In genomic region chr11:62439785-62440602, GRCh38 we compare ENCODE assay signal across 9 cellular contexts. TPM values are rescaled to one million over a fixed set of nuclear protein-coding genes. Genes with fewer than 3 reads are reported as not detected.
A peak's percentile ranks its signal among the peaks of the same experiment; 100 is the strongest.
DNase-seq lines count a peak whose midpoint lies in the region; ATAC-seq and TF ChIP-seq lines count a peak whose summit lies in the region.
"Had no signal": no experiment of that assay in that cellular context is flagged by ENCODE, and none has a peak within 500 bp of the region (broad histone marks: within the 10 kb centered on the region; RNA-seq: fewer than 3 reads in every experiment).

No MANE protein-coding gene starts in this region.

- CTCF ChIA-PET in MCF 10A (lab: Yijun Ruan, JAX), result interaction anchor here (1.0 kb wide), 1 partner anchor 102 kb away, joined by 3 read pairs; no protein-coding TSS in a partner anchor
- CTCF ChIA-PET in A673 (lab: Charles Lee), result no interaction called here

- H3K27me3 Mint-ChIP-seq in GM23338 (ENCODE audit: insufficient read depth, low read depth, poor library complexity) (no peaks in the 10 kb centered on the region), MCF 10A (ENCODE audit: insufficient read depth, unreplicated experiment) (no peaks in the 10 kb centered on the region)

- H3K27ac ChIP-seq in GM23338 (ENCODE audit: low read depth), result no peak overlapping the region
- H3K27ac ChIP-seq in liver (ENCODE audit: low read depth in 1 of 2, low read length in 2 of 2), result peak overlapping the region; percentile 26 to 40
- H3K27ac ChIP-seq in stomach smooth muscle (ENCODE audit: low read length), result peak overlapping the region; percentile 81
- no peak overlapping the region for H3K27ac ChIP-seq in A673 (ENCODE audit: low read depth, low read length, poor library complexity, severe bottlenecking)

- TF ChIP-seq CTCF in GM23338 (conservative IDR thresholded peaks at IDR 0.05; ENCODE audit: low read depth in 2 of 2) (no peak), MCF 10A (IDR thresholded peaks at IDR 0.05; ENCODE audit: unreplicated experiment) (no peak), liver (IDR thresholded peaks at IDR 0.05; ENCODE audit: low read depth, low read length, missing input control) (no peak), A673 (conservative IDR thresholded peaks at IDR 0.05; ENCODE audit: low read depth, low read length) (no peak)

- H3K36me3 Mint-ChIP-seq in GM23338 (ENCODE audit: low read depth) (no peaks in the 10 kb centered on the region), MCF 10A (ENCODE audit: insufficient read depth, unreplicated experiment) (no peaks in the 10 kb centered on the region)

- H3K36me3 ChIP-seq in GM23338 (ENCODE audit: insufficient read depth) (no peaks in the 10 kb centered on the region), liver (ENCODE audit: control insufficient read depth in 4 of 4, insufficient read depth in 3 of 4, low read depth in 1 of 4, low read length in 3 of 4) (no peaks in the 10 kb centered on the region), stomach smooth muscle (ENCODE audit: control insufficient read depth in 2 of 2, insufficient read depth in 2 of 2, low read length in 2 of 2) (no peaks in the 10 kb centered on the region), A673 (ENCODE audit: insufficient read depth, low read length, poor library complexity, severe bottlenecking) (no peaks in the 10 kb centered on the region)

- H3K9ac ChIP-seq in liver (ENCODE audit: low read depth in 1 of 2, low read length in 2 of 2) (no peak overlapping the region), stomach smooth muscle (ENCODE audit: low read length in 2 of 2) (peak overlapping the region in 1 of 2 donors; percentile 72)

- H3K9me3 Mint-ChIP-seq in GM23338 (no peaks in the 10 kb centered on the region), MCF 10A (ENCODE audit: unreplicated experiment) (no peaks in the 10 kb centered on the region)

- peak overlapping the region; percentile 66 for H2AFZ ChIP-seq in GM23338

- no peak overlapping the region for H3K27ac Mint-ChIP-seq in GM23338
- H3K27ac Mint-ChIP-seq in MCF 10A (ENCODE audit: low read depth, unreplicated experiment), result no peak overlapping the region

- H3K4me1 Mint-ChIP-seq in GM23338 (peaks cover 2% of the 10 kb centered on the region; the same call in 1 of the 3 replicates), MCF 10A (ENCODE audit: insufficient read depth, unreplicated experiment) (no peaks in the 10 kb centered on the region)

- H3K9me3 ChIP-seq in liver (ENCODE audit: control insufficient read depth in 4 of 4, low read length in 3 of 4) (no peaks in the 10 kb centered on the region), stomach smooth muscle (ENCODE audit: control insufficient read depth in 2 of 2, low read length in 2 of 2) (no peaks in the 10 kb centered on the region), A673 (ENCODE audit: low read depth, low read length, poor library complexity, severe bottlenecking) (no peaks in the 10 kb centered on the region)

- 73% methylated on average over 23 of the region's 23 CpGs for WGBS in liver

- H3K4me3 ChIP-seq in GM23338, result no peak overlapping the region
- H3K4me3 ChIP-seq in liver (ENCODE audit: low read depth in 1 of 3, low read length in 3 of 3), result no peak overlapping the region
- peak overlapping the region; percentile 3 to 35 for H3K4me3 ChIP-seq in stomach smooth muscle (ENCODE audit: low read length in 2 of 2)
- H3K4me3 ChIP-seq in A673 (ENCODE audit: low read depth, low read length, poor library complexity, severe bottlenecking), result no peak overlapping the region

- no peaks in the 10 kb centered on the region for H3K79me2 ChIP-seq in GM23338 (replicated peaks; ENCODE audit: insufficient read depth)

- no TSS peak for BruUV-seq in MCF 10A (replicated peaks; lab: Mats Ljungman, UMichigan)
- BruUV-seq in A673 (replicated peaks; lab: Mats Ljungman, UMichigan), result no TSS peak

- no peak for ATAC-seq in GM23338
- ATAC-seq in HG02852 (IDR thresholded peaks at IDR 0.05; ENCODE audit: unreplicated experiment), result no peak
- no peak for ATAC-seq in stimulated activated naive CD8-positive, alpha-beta T cell treated with anti-CD3 and anti-CD28 coated beads, Interleukin-15, Interleukin-2, amounts not matched to agents 100 U/mL and 50 U/mL, for 24 hours

- no peaks in the 10 kb centered on the region for H3K9me2 ChIP-seq in GM23338 (ENCODE audit: insufficient read depth)

- H4K20me1 ChIP-seq in GM23338 (replicated peaks; ENCODE audit: insufficient read depth), result no peaks in the 10 kb centered on the region

- intact Hi-C loops in MCF 10A (cut with micrococcal nuclease) (no loop called here), A673 (cut with micrococcal nuclease; ENCODE audit: unreplicated experiment) (no loop called here)

- no peak for TF ChIP-seq RAD21 in liver (IDR thresholded peaks at IDR 0.05)

- H3K4me1 ChIP-seq in GM23338 (ENCODE audit: insufficient read depth) (no peaks in the 10 kb centered on the region), liver (ENCODE audit: control insufficient read depth in 4 of 4, insufficient read depth in 4 of 4, low read length in 3 of 4) (peaks cover 2 to 14% (median 8%) of the 10 kb centered on the region in 4 donors), stomach smooth muscle (ENCODE audit: control insufficient read depth, insufficient read depth, low read length) (peaks cover 43% of the 10 kb centered on the region), A673 (ENCODE audit: insufficient read depth, low read length, poor library complexity, severe bottlenecking) (peaks cover 19% of the 10 kb centered on the region)

- H3K4me3 Mint-ChIP-seq in GM23338, result no peak overlapping the region
- H3K4me3 Mint-ChIP-seq in MCF 10A (ENCODE audit: unreplicated experiment), result no peak overlapping the region

- H3F3A ChIP-seq in GM23338 (replicated peaks; ENCODE audit: low read depth), result no peaks in the 10 kb centered on the region

- POLR2A ChIA-PET in MCF 10A (lab: Yijun Ruan, JAX), result interaction anchor here (0.7 to 1.0 kb wide), 3 partner anchors 16 to 64 kb away, joined by 3 read pairs; no protein-coding TSS in a partner anchor
- POLR2A ChIA-PET in A673 (lab: Charles Lee; ENCODE audit: low non-redundant PET), result no interaction called here

- H3K27me3 ChIP-seq in GM23338 (ENCODE audit: insufficient read depth) (no peaks in the 10 kb centered on the region), liver (ENCODE audit: control insufficient read depth in 4 of 4, insufficient read depth in 4 of 4, low read length in 3 of 4) (no peaks in the 10 kb centered on the region), stomach smooth muscle (ENCODE audit: control insufficient read depth in 1 of 2, insufficient read depth in 2 of 2, low read length in 2 of 2) (no peaks in the 10 kb centered on the region), A673 (replicated peaks; ENCODE audit: insufficient read depth, low read depth, low read length, poor library complexity) (no peaks in the 10 kb centered on the region)

- no peak for DNase-seq in GM23338 (ENCODE audit: low spot score)
- DNase-seq in MCF 10A (ENCODE audit: unreplicated experiment), result peak; percentile 34
- no peak for DNase-seq in DMS114 treated with DMSO at 0.1 percent for 48 hours (lab: John Stamatoyannopoulos, UW; ENCODE audit: unreplicated experiment)
- no peak for DNase-seq in A673 (ENCODE audit: low spot score)
- no peak for DNase-seq in stimulated activated naive CD8-positive, alpha-beta T cell treated with anti-CD3 and anti-CD28 coated beads, Interleukin-15, Interleukin-2, amounts not matched to agents 100 U/mL and 50 U/mL, for 24 hours
- DNase-seq: NCI-H510A treated with DMSO at 0.1 percent for 48 hours had no signal

- no peak overlapping the region for H3K4me2 ChIP-seq in GM23338

TF ChIP-seq in GM23338, 12 proteins besides CTCF, POLR2A, EP300 and RAD21:
- TF ChIP-seq POLR2AphosphoS5 (IDR thresholded peaks at IDR 0.05; ENCODE audit: low read depth) (no peak), EZH2phosphoT487 (IDR thresholded peaks at IDR 0.05; ENCODE audit: unreplicated experiment) (no peak), ZNF331 (CRISPR knock-in tag; IDR thresholded peaks at IDR 0.05; ENCODE audit: low read depth) (no peak), EZH2 (IDR thresholded peaks at IDR 0.05; ENCODE audit: low read depth, unreplicated experiment) (no peak), CREB1 (CRISPR knock-in tag; IDR thresholded peaks at IDR 0.05; ENCODE audit: low read depth) (no peak)

TF ChIP-seq in liver, 16 proteins besides CTCF, POLR2A, EP300 and RAD21 (continues in another document):
- no peak for TF ChIP-seq TAF1 (conservative IDR thresholded peaks at IDR 0.05)
- no peak for TF ChIP-seq ZBTB33 (IDR thresholded peaks at IDR 0.05)
- TF ChIP-seq JUND (IDR thresholded peaks at IDR 0.05), result no peak
- TF ChIP-seq NR2F2 (IDR thresholded peaks at IDR 0.05), result no peak
- TF ChIP-seq MAX (IDR thresholded peaks at IDR 0.05), result no peak

RNA-seq across cellular contexts. Expression of gene SCGB1A1, which starts 21.2 kb away (rescaled TPM):
- total RNA-seq in GM23338 (2014; rRNA removed; shearing (Covaris generic)), result not detected in 2 replicates
- polyA plus RNA-seq in GM23338 (2016; fragmentation: Nextera tagmentation; extraction: Ambion mirVana) (not detected in 2 replicates), liver (not detected)
- total RNA-seq in MCF 10A (2022) (not detected in 2 replicates), liver (not detected), A673 (2021) (not detected in 2 replicates)

Comparison
In these comparisons a context has a peak if more than half of its experiments do, and no peak if none do; other contexts are left out.
1. H3K27ac ChIP-seq: peak in liver (2 of 2) and stomach smooth muscle (single experiment); none in GM23338 (single experiment) and A673 (single experiment).
2. H3K4me3 ChIP-seq: peak in stomach smooth muscle (2 of 2); none in GM23338 (single experiment), liver (0 of 3) and A673 (single experiment).